Comparison of ENCODE assay signal across 8 cellular contexts in genomic region chr17:42744283-42744805, GRCh38. TPM values are rescaled to one million over a fixed set of nuclear protein-coding genes. Genes with fewer than 3 reads are reported as not detected.
DNase-seq lines count a peak whose midpoint lies in the region; ATAC-seq and TF ChIP-seq lines count a peak whose summit lies in the region.

No MANE protein-coding gene starts in this region.

- ATAC-seq in body of pancreas: peak; percentile 88

- peaks cover 8% of the 10 kb centered on the region for H3K4me1 ChIP-seq in GM23248 (ENCODE audit: insufficient read depth)
- peaks cover 28% of the 10 kb centered on the region for H3K4me1 ChIP-seq in body of pancreas

- in situ Hi-C loops in GM23248 (cut with MboI): loop anchor here (25.0 kb wide), 1 partner anchor 193 kb away; no protein-coding TSS in a partner anchor

- H3K4me3 Mint-ChIP-seq in immature natural killer cell: peak overlapping the region; percentile 91 to 98 (median 94)

- intact Hi-C loops in body of pancreas (cut with DNase I): no loop called here

- TF ChIP-seq POLR2A in body of pancreas (IDR thresholded peaks at IDR 0.05): no peak

- H3K27me3 ChIP-seq in GM23248 (replicated peaks; ENCODE audit: insufficient read depth) (no peaks in the 10 kb centered on the region), body of pancreas (no peaks in the 10 kb centered on the region)

- H3F3A ChIP-seq in GM23248 (ENCODE audit: insufficient read depth): no peaks in the 10 kb centered on the region

- peak overlapping the region; percentile 88 for H3K9ac ChIP-seq in GM23248

- DNase-seq in GDM1 (lab: John Stamatoyannopoulos, UW) (peak; percentile 67), GM23248 (peak; percentile 80), LHCN-M2 (ENCODE audit: low read depth) (peak; percentile 63), T-helper 2 cell (peak in 4 of 5 experiments; percentile 51 to 72 (median 60)), body of pancreas (peak; percentile 76 to 83 (median 82)), immature natural killer cell (no peak), T1000 (lab: John Stamatoyannopoulos, UW) (no peak)
- peak; percentile 52 to 74 for DNase-seq in stimulated activated CD4-positive, alpha-beta T cell treated with anti-CD3 and anti-CD28 coated beads, Interleukin-12 subunit alpha, Interleukin-12 subunit beta, amount 100 ng/mL, for 24 hours (ENCODE audit: low read depth in 2 of 2)

- 3% methylated on average over 20 to 31 of the region's 32 CpGs for WGBS in GM23248 (ENCODE audit: low coverage in 1 of 2, low lambda C conversion rate in 2 of 2, missing lambda C conversion rate in 2 of 2), 2 experiments
- 0 to 1% methylated on average over 18 to 30 of the region's 32 CpGs for WGBS in body of pancreas, 2 donors

- H3K27ac ChIP-seq in GM23248: peak overlapping the region; percentile 60
- H3K27ac ChIP-seq in body of pancreas: peak overlapping the region; percentile 80 to 94 (median 88)

- H3K9me3 Mint-ChIP-seq in immature natural killer cell: no peaks in the 10 kb centered on the region

- no peak for TF ChIP-seq CTCF in body of pancreas (IDR thresholded peaks at IDR 0.05)

- no peaks in the 10 kb centered on the region for H4K20me1 ChIP-seq in GM23248 (ENCODE audit: insufficient read depth)

- H3K4me1 Mint-ChIP-seq in immature natural killer cell: peaks cover 21 to 23% of the 10 kb centered on the region in 2 donors

- peak overlapping the region; percentile 91 for H2AFZ ChIP-seq in GM23248

- H3K36me3 ChIP-seq in GM23248 (ENCODE audit: low read depth): no peaks in the 10 kb centered on the region
- no peaks in the 10 kb centered on the region for H3K36me3 ChIP-seq in body of pancreas (replicated peaks in 1 of 2; ENCODE audit: insufficient read depth in 1 of 2, low read depth in 2 of 2)

- H3K27me3 Mint-ChIP-seq in immature natural killer cell (ENCODE audit: low read depth in 3 of 3): peaks cover 3 to 14% (median 4%) of the 10 kb centered on the region in 3 donors

- H3K4me2 ChIP-seq in GM23248 (ENCODE audit: unreplicated experiment): peak overlapping the region; percentile 73

- H3K79me2 ChIP-seq in GM23248 (ENCODE audit: insufficient read depth): peaks cover 52% of the 10 kb centered on the region

- peak overlapping the region; percentile 75 to 97 (median 90) for H3K27ac Mint-ChIP-seq in immature natural killer cell

- H3K4me3 ChIP-seq in GM23248 (peak overlapping the region; percentile 77), body of pancreas (peak overlapping the region; percentile 28 to 37)

- H3K9me3 ChIP-seq in GM23248 (ENCODE audit: low read depth): no peaks in the 10 kb centered on the region
- no peaks in the 10 kb centered on the region for H3K9me3 ChIP-seq in body of pancreas

- no peaks in the 10 kb centered on the region for H3K9me2 ChIP-seq in GM23248 (ENCODE audit: insufficient read depth)

- H3K36me3 Mint-ChIP-seq in immature natural killer cell: no peaks in the 10 kb centered on the region

RNA-seq across cellular contexts. Expression of gene EZH1, which starts 0.5 kb away (rescaled TPM):
- total RNA-seq in GM23248 (2014; rRNA removed; shearing (Covaris generic)): 22.4 and 22.5 TPM in 2 replicates
- polyA plus RNA-seq in GM23248 (2016; fragmentation: Nextera tagmentation; extraction: Ambion mirVana) (19.9 and 22.8 TPM in 2 replicates), immature natural killer cell (10 to 100 TPM in 2 of 3 donors, 1 to 10 TPM in 1; 9.8 to 32.3 (median 19.5) TPM)
- total RNA-seq in LHCN-M2 (2014; rRNA removed) (13.3 and 16.2 TPM in 2 replicates), body of pancreas (10 to 100 TPM; 19.1 to 28.5 TPM)
- 7.5 TPM for polyA plus RNA-seq in LHCN-M2 (2012)

RNA-seq across cellular contexts. Expression of gene RAMP2, which starts 16.7 kb away (rescaled TPM):
- 3.7 TPM in 1 of 2 replicates, not detected in the other for total RNA-seq in GM23248 (2014; rRNA removed; shearing (Covaris generic))
- polyA plus RNA-seq in GM23248 (2016; fragmentation: Nextera tagmentation; extraction: Ambion mirVana): 2.3 and 2.4 TPM in 2 replicates
- total RNA-seq in LHCN-M2 (2014; rRNA removed): 0.26 and 0.92 TPM in 2 replicates
- polyA plus RNA-seq in LHCN-M2 (2012): 0.44 TPM
- total RNA-seq in body of pancreas: 1 to 10 TPM; 3.1 to 7.6 TPM
- not detected for polyA plus RNA-seq in immature natural killer cell

RNA-seq across cellular contexts. Expression of gene VPS25, which starts 28.9 kb away (rescaled TPM):
- 93.0 and 96.0 TPM in 2 replicates for total RNA-seq in GM23248 (2014; rRNA removed; shearing (Covaris generic))
- polyA plus RNA-seq in GM23248 (2016; fragmentation: Nextera tagmentation; extraction: Ambion mirVana) (103 TPM in 2 replicates), immature natural killer cell (10 to 100 TPM; 60.2 to 94.1 (median 90.2) TPM)
- total RNA-seq in LHCN-M2 (2014; rRNA removed) (67.5 and 71.0 TPM in 2 replicates), body of pancreas (10 to 100 TPM; 17.8 to 23.9 TPM)
- polyA plus RNA-seq in LHCN-M2 (2012): 97.9 TPM

RNA-seq across cellular contexts. Expression of gene WNK4, which starts 36.1 kb away (rescaled TPM):
- 3.0 and 3.4 TPM in 2 replicates for total RNA-seq in GM23248 (2014; rRNA removed; shearing (Covaris generic))
- polyA plus RNA-seq in GM23248 (2016; fragmentation: Nextera tagmentation; extraction: Ambion mirVana) (11.4 and 12.6 TPM in 2 replicates), immature natural killer cell (not detected)
- total RNA-seq in LHCN-M2 (2014; rRNA removed) (not detected in 2 replicates), body of pancreas (under 1 TPM in 1 of 2 donors, not detected in 1; 0.26 TPM)
- 0.04 TPM for polyA plus RNA-seq in LHCN-M2 (2012)

RNA-seq across cellular contexts. Expression of gene COA3, which starts 54.2 kb away (rescaled TPM):
- 39.1 and 48.0 TPM in 2 replicates for total RNA-seq in GM23248 (2014; rRNA removed; shearing (Covaris generic))
- polyA plus RNA-seq in GM23248 (2016; fragmentation: Nextera tagmentation; extraction: Ambion mirVana) (125 TPM in 2 replicates), immature natural killer cell (100 to 1,000 TPM; 162 to 221 (median 186) TPM)
- total RNA-seq in LHCN-M2 (2014; rRNA removed) (77.6 and 84.1 TPM in 2 replicates), body of pancreas (10 to 100 TPM; 69.2 to 72.4 TPM)
- 130 TPM for polyA plus RNA-seq in LHCN-M2 (2012)

Comparison
In these comparisons a context has a peak if more than half of its experiments do, and no peak if none do; other contexts are left out.
1. DNase-seq: peak in GDM1 (single experiment), GM23248 (single experiment), LHCN-M2 (single experiment), T-helper 2 cell (4 of 5), body of pancreas (4 of 4) and stimulated activated CD4-positive, alpha-beta T cell treated with anti-CD3 and anti-CD28 coated beads, Interleukin-12 subunit alpha, Interleukin-12 subunit beta, amount 100 ng/mL, for 24 hours (2 of 2); none in immature natural killer cell (0 of 3) and T1000 (single experiment).